1 cellular context compared by ENCODE assay signal in genomic region chr19:18152817-18153554, GRCh38.
A peak's percentile ranks its signal among the peaks of the same experiment; 100 is the strongest.
TF ChIP-seq lines count a peak whose summit lies in the region.

Gene PIK3R2, plus strand, starts transcription at chr19:18153163. Its CDS starts 2,717 bp downstream, at chr19:18155880.

TF ChIP-seq in GM12878, 131 proteins besides CTCF, POLR2A, EP300 and RAD21 (continued from another document):
- TF ChIP-seq TARDBP (IDR thresholded peaks at IDR 0.05; ENCODE audit: borderline replicate concordance) (no peak), ZSCAN29 (IDR thresholded peaks at IDR 0.05) (peak; percentile 76), NFIC (IDR thresholded peaks at IDR 0.05; ENCODE audit: low read depth, low read length) (no peak)
